ENCODE assay signal across 11 cellular contexts in the genomic region with DNA sequence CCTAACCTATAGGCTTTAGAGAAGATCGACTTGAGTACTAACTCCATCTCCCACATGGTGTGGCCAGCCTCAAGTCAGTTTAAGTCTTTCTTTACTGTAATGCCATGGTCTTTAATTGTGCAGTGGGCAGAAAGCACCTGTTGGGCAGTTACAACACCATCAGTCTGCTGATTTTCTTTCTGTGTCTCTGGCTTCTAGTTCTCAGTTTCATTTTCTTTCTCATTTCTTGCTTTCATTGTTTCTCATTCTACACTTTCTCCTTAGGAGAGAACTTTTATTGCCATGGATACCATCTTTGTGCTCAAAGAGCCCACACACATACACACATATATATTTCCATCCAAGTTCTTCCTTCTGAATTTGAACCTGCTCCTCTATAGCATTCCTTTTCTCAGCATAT.
DNase-seq lines count a peak whose midpoint lies in the region; ATAC-seq and TF ChIP-seq lines count a peak whose summit lies in the region.
"Had no signal": no experiment of that assay in that cellular context is flagged by ENCODE, and none has a peak within 500 bp of the region (broad histone marks: within the 10 kb centered on the region; RNA-seq: fewer than 3 reads in every experiment).

No MANE protein-coding gene starts in this region.

- H3K27me3 ChIP-seq in left lung: no peaks in the 10 kb centered on the region

- DNase-seq in Calu3 (no peak), mesenteric fat pad (ENCODE audit: low spot score) (no peak), RWPE1 (ENCODE audit: low spot score) (no peak), left lung (no peak), HCEC 1CT (no peak)
- DNase-seq: activated B cell treated with CpG ODN at 0.5 μM for 24 hours; activated naive CD4-positive, alpha-beta T cell treated with Interleukin-2 at 50 U/mL for 16 hours had no signal

- peak; percentile 87 for ATAC-seq in GM19035 (IDR thresholded peaks at IDR 0.05; ENCODE audit: unreplicated experiment)
- peak; percentile 92 for ATAC-seq in HG02610 (IDR thresholded peaks at IDR 0.05; ENCODE audit: unreplicated experiment)
- ATAC-seq in HG03378 (IDR thresholded peaks at IDR 0.05; ENCODE audit: unreplicated experiment): peak; percentile 95
- no peak for ATAC-seq in left lung

- no peak overlapping the region for H3K4me3 ChIP-seq in left lung
- H3K4me3 ChIP-seq: prostate gland had no signal

- POLR2A ChIA-PET in RWPE1 (lab: Yijun Ruan, JAX; ENCODE audit: low non-redundant PET): no interaction called here

- H3K27ac ChIP-seq in RWPE1: no peak overlapping the region
- H3K27ac ChIP-seq in left lung: no peak overlapping the region
- H3K27ac ChIP-seq: prostate gland had no signal

- peaks cover 6% of the 10 kb centered on the region for H3K9me3 Mint-ChIP-seq in Calu3 (ENCODE audit: low read depth, unreplicated experiment)
- H3K9me3 Mint-ChIP-seq: activated B cell treated with CpG ODN at 0.5 μM for 24 hours had no signal

- no peaks in the 10 kb centered on the region for H3K27me3 Mint-ChIP-seq in Calu3 (ENCODE audit: unreplicated experiment)
- H3K27me3 Mint-ChIP-seq: activated B cell treated with CpG ODN at 0.5 μM for 24 hours had no signal

- TF ChIP-seq CTCF in Calu3 (IDR thresholded peaks at IDR 0.05; ENCODE audit: unreplicated experiment): no peak
- TF ChIP-seq CTCF in RWPE1 (conservative IDR thresholded peaks at IDR 0.05; ENCODE audit: low read depth): no peak
- no peak for TF ChIP-seq CTCF in left lung (IDR thresholded peaks at IDR 0.05)

- no peaks in the 10 kb centered on the region for H3K36me3 Mint-ChIP-seq in Calu3 (ENCODE audit: insufficient read depth, unreplicated experiment)

- H3K4me1 ChIP-seq in left lung: no peaks in the 10 kb centered on the region
- H3K4me1 ChIP-seq: prostate gland had no signal

- CTCF ChIA-PET in Calu3 (lab: Charles Lee): no interaction called here
- CTCF ChIA-PET in RWPE1 (lab: Yijun Ruan, JAX): no interaction called here

- intact Hi-C loops in Calu3 (cut with micrococcal nuclease; ENCODE audit: unreplicated experiment): loop anchor here (2.0 to 5.0 kb wide), 3 partner anchors 47 to 151 kb away; partner anchors contain the start of gene SLC16A7
- intact Hi-C loops in left lung (cut with DNase I): no loop called here

- BruUV-seq in Calu3 (replicated peaks; lab: Mats Ljungman, UMichigan): no TSS peak

- H3K4me3 Mint-ChIP-seq in Calu3 (ENCODE audit: low read depth, unreplicated experiment): no peak overlapping the region
- H3K4me3 Mint-ChIP-seq: activated B cell treated with CpG ODN at 0.5 μM for 24 hours had no signal

- no peaks in the 10 kb centered on the region for H3K36me3 ChIP-seq in left lung
- H3K36me3 ChIP-seq: prostate gland had no signal

- H3K4me1 Mint-ChIP-seq in Calu3 (ENCODE audit: low read depth, unreplicated experiment): peaks cover 31% of the 10 kb centered on the region

- no peaks in the 10 kb centered on the region for H3K9me3 ChIP-seq in left lung
- H3K9me3 ChIP-seq: prostate gland had no signal

- peak overlapping the region; percentile 50 for H3K27ac Mint-ChIP-seq in Calu3 (ENCODE audit: unreplicated experiment)
- H3K27ac Mint-ChIP-seq: activated B cell treated with CpG ODN at 0.5 μM for 24 hours had no signal
